In genomic region chr6:79239538-79240168, GRCh38 we compare ENCODE assay signal across 12 cellular contexts.
DNase-seq lines count a peak whose midpoint lies in the region; ATAC-seq lines count a peak whose summit lies in the region.
"Had no signal": no experiment of that assay in that cellular context is flagged by ENCODE, and none has a peak within 500 bp of the region (broad histone marks: within the 10 kb centered on the region; RNA-seq: fewer than 3 reads in every experiment).

No MANE protein-coding gene starts in this region.

- H3K27ac Mint-ChIP-seq in stimulated activated naive B cell treated with anti-CD40 and anti-IgM and Interleukin-4, amounts not matched to agents 10 μg/mL and 1 μg/mL and 100 μg/mL, for 72 hours: peak overlapping the region; percentile 62

- no peak for DNase-seq in stimulated activated naive B cell treated with anti-CD40 and anti-IgM and Interleukin-4, amounts not matched to agents 10 μg/mL and 1 μg/mL and 100 μg/mL, for 72 hours
- DNase-seq in NCI-H82 treated with DMSO at 0.1 percent for 48 hours (lab: John Stamatoyannopoulos, UW; ENCODE audit: unreplicated experiment) (no peak), middle frontal gyrus (ENCODE audit: extremely low spot score, low spot score) (no peak)
- DNase-seq: activated effector memory CD4-positive, alpha-beta T cell treated with Interleukin-2 at 50 U/mL for 16 hours; caudate nucleus; NCI-H2107; stimulated activated naive CD8-positive, alpha-beta T cell treated with anti-CD3 and anti-CD28 coated beads, Interleukin-15, Interleukin-2, amounts not matched to agents 100 U/mL and 50 U/mL, for 24 hours had no signal

- H3K36me3 Mint-ChIP-seq in stimulated activated naive B cell treated with anti-CD40 and anti-IgM and Interleukin-4, amounts not matched to agents 10 μg/mL and 1 μg/mL and 100 μg/mL, for 72 hours: peaks cover 2 to 17% of the 10 kb centered on the region in 2 donors

- peaks cover 15% of the 10 kb centered on the region in 2 donors for H3K4me1 Mint-ChIP-seq in stimulated activated naive B cell treated with anti-CD40 and anti-IgM and Interleukin-4, amounts not matched to agents 10 μg/mL and 1 μg/mL and 100 μg/mL, for 72 hours

- H3K9me3 Mint-ChIP-seq in stimulated activated naive B cell treated with anti-CD40 and anti-IgM and Interleukin-4, amounts not matched to agents 10 μg/mL and 1 μg/mL and 100 μg/mL, for 72 hours: peaks cover 0 to 1% of the 10 kb centered on the region in 2 donors

- no peak overlapping the region for H3K4me3 Mint-ChIP-seq in stimulated activated naive B cell treated with anti-CD40 and anti-IgM and Interleukin-4, amounts not matched to agents 10 μg/mL and 1 μg/mL and 100 μg/mL, for 72 hours

- ATAC-seq in GM19035 (IDR thresholded peaks at IDR 0.05; ENCODE audit: unreplicated experiment) (peak; percentile 50), GM21825 (IDR thresholded peaks at IDR 0.05; ENCODE audit: unreplicated experiment) (peak; percentile 65), HG03280 (IDR thresholded peaks at IDR 0.05; ENCODE audit: unreplicated experiment) (peak; percentile 54), HG03135 (IDR thresholded peaks at IDR 0.05; ENCODE audit: unreplicated experiment) (no peak)
- ATAC-seq in stimulated activated naive B cell treated with anti-CD40 and anti-IgM and Interleukin-4, amounts not matched to agents 10 μg/mL and 1 μg/mL and 100 μg/mL, for 72 hours (replicated peaks): peak in 1 of 2 donors; percentile 51
- ATAC-seq: HepG2; stimulated activated naive CD8-positive, alpha-beta T cell treated with anti-CD3 and anti-CD28 coated beads, Interleukin-15, Interleukin-2, amounts not matched to agents 100 U/mL and 50 U/mL, for 24 hours had no signal

- H3K27me3 Mint-ChIP-seq in stimulated activated naive B cell treated with anti-CD40 and anti-IgM and Interleukin-4, amounts not matched to agents 10 μg/mL and 1 μg/mL and 100 μg/mL, for 72 hours: peaks cover 0 to 6% of the 10 kb centered on the region in 2 donors
